In the genomic region with DNA sequence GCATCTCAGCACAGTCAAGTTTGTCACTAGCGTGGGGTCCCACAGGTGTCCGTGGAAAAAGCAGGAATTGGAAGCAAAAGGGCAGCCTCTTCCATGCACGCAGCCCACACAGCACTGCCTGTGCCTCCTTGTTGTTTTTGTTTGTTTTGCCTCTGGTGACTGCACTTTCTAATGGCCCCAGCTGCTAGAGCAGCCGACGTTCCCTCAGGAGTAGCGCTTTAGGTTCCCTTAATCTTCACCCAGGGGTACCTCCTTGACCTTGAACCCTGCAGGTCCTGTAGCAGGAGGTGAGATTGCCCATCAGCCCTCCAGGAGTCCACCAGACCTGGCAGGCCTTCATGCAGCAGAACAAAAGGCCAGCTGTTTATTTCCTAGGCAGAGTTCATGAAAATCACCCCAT, we compare ENCODE assay signal across 34 cellular contexts.
DNase-seq lines count a peak whose midpoint lies in the region; ATAC-seq, FAIRE-seq and TF ChIP-seq lines count a peak whose summit lies in the region.
"Had no signal": no experiment of that assay in that cellular context is flagged by ENCODE, and none has a peak within 500 bp of the region (broad histone marks: within the 10 kb centered on the region; RNA-seq: fewer than 3 reads in every experiment).

No MANE protein-coding gene starts in this region.

- H3K9me3 Mint-ChIP-seq in WTC11, result no peaks in the 10 kb centered on the region
- H3K9me3 Mint-ChIP-seq: activated T-helper 17 cell treated with anti-CD3 and anti-CD28 coated beads, Interleukin-2, amount 50 U/mL, for 72 hours; nephron; stimulated activated naive B cell treated with anti-CD40 and anti-IgM and Interleukin-4, amounts not matched to agents 10 μg/mL and 1 μg/mL and 100 μg/mL, for 72 hours; type B pancreatic cell had no signal

- no peak for TF ChIP-seq CTCF in WTC11 (IDR thresholded peaks at IDR 0.05)
- no peak for TF ChIP-seq CTCF in pancreas (IDR thresholded peaks at IDR 0.05)
- no peak for TF ChIP-seq CTCF in esophagus muscularis mucosa (IDR thresholded peaks at IDR 0.05)

- no peaks in the 10 kb centered on the region for H3K27me3 Mint-ChIP-seq in WTC11 (ENCODE audit: low read depth)
- H3K27me3 Mint-ChIP-seq: stimulated activated naive B cell treated with anti-CD40 and anti-IgM and Interleukin-4, amounts not matched to agents 10 μg/mL and 1 μg/mL and 100 μg/mL, for 72 hours; type B pancreatic cell had no signal

- no peak overlapping the region for H3K4me3 Mint-ChIP-seq in WTC11
- H3K4me3 Mint-ChIP-seq: activated CD4-positive, alpha-beta T cell treated with anti-CD3 and anti-CD28 coated beads for 36 hours; activated CD8-positive, alpha-beta T cell treated with anti-CD3 and anti-CD28 coated beads, Interleukin-2, amount 10 ng/mL, durations not matched to agents 7 days and 5 days; activated T-helper 17 cell treated with anti-CD3 and anti-CD28 coated beads, Interleukin-2, amount 50 U/mL, for 72 hours; CD14-positive monocyte; memory B cell; nephron; stimulated activated naive B cell treated with anti-CD40 and anti-IgM and Interleukin-4, amounts not matched to agents 10 μg/mL and 1 μg/mL and 100 μg/mL, for 72 hours; type B pancreatic cell had no signal

- H3K9me3 ChIP-seq in pancreas (no peaks in the 10 kb centered on the region), esophagus muscularis mucosa (no peaks in the 10 kb centered on the region)
- H3K9me3 ChIP-seq: body of pancreas had no signal

- TF ChIP-seq EP300 in esophagus muscularis mucosa (IDR thresholded peaks at IDR 0.05), result no peak

- intact Hi-C loops in pancreas (cut with DNase I), result no loop called here
- intact Hi-C loops in esophagus muscularis mucosa (cut with DNase I), result no loop called here

- TF ChIP-seq POLR2A in esophagus muscularis mucosa (IDR thresholded peaks at IDR 0.05; ENCODE audit: low read depth), result no peak

- no peak for FAIRE-seq in pancreas (lab: Jason Lieb, UNC)
- FAIRE-seq: HTR-8/SVneo, K562, RCC 7860, small intestine had no signal

- H3K27ac Mint-ChIP-seq in WTC11, result peak overlapping the region; percentile 21; the same call in 1 of the 2 replicates
- H3K27ac Mint-ChIP-seq: activated CD4-positive, alpha-beta T cell treated with anti-CD3 and anti-CD28 coated beads for 36 hours; activated CD8-positive, alpha-beta T cell treated with anti-CD3 and anti-CD28 coated beads, Interleukin-2, amount 10 ng/mL, durations not matched to agents 7 days and 5 days; activated T-helper 17 cell treated with anti-CD3 and anti-CD28 coated beads, Interleukin-2, amount 50 U/mL, for 72 hours; CD14-positive monocyte; memory B cell; nephron; stimulated activated naive B cell treated with anti-CD40 and anti-IgM and Interleukin-4, amounts not matched to agents 10 μg/mL and 1 μg/mL and 100 μg/mL, for 72 hours; type B pancreatic cell had no signal

- no peak overlapping the region for H3K4me3 ChIP-seq in pancreas
- H3K4me3 ChIP-seq in esophagus muscularis mucosa, result no peak overlapping the region
- H3K4me3 ChIP-seq: body of pancreas, dorsolateral prefrontal cortex, GM23248, hepatocyte, K562 had no signal

- 43 to 48% methylated on average over 6 of the region's 6 CpGs for WGBS in pancreas, 2 donors
- 73% methylated on average over 6 of the region's 6 CpGs for WGBS in esophagus muscularis mucosa

- ATAC-seq in WTC11, result no peak
- ATAC-seq in pancreas, result peak in 3 of 4 donors; percentile 22 to 50 (median 43)
- no peak for ATAC-seq in HG02870 (IDR thresholded peaks at IDR 0.05; ENCODE audit: unreplicated experiment)
- ATAC-seq: activated CD4-positive, alpha-beta T cell treated with anti-CD3 and anti-CD28 coated beads for 36 hours; activated CD8-positive, alpha-beta T cell treated with anti-CD3 and anti-CD28 coated beads, Interleukin-2, amount 10 ng/mL, durations not matched to agents 7 days and 5 days; activated T-helper 17 cell treated with anti-CD3 and anti-CD28 coated beads, Interleukin-2, amount 50 U/mL, for 72 hours; body of pancreas; K562; left colon; stimulated activated naive B cell treated with anti-CD40 and anti-IgM and Interleukin-4, amounts not matched to agents 10 μg/mL and 1 μg/mL and 100 μg/mL, for 72 hours had no signal

- CTCF ChIA-PET in WTC11 (lab: Charles Lee), result no interaction called here

- H3K4me1 Mint-ChIP-seq in WTC11, result peaks cover 5% of the 10 kb centered on the region
- H3K4me1 Mint-ChIP-seq: activated CD4-positive, alpha-beta T cell treated with anti-CD3 and anti-CD28 coated beads for 36 hours; activated T-helper 17 cell treated with anti-CD3 and anti-CD28 coated beads, Interleukin-2, amount 50 U/mL, for 72 hours; CD14-positive monocyte; nephron had no signal

- POLR2A ChIA-PET in WTC11 (lab: Charles Lee), result interaction anchor here (0.7 kb wide), 1 partner anchor 84 kb away, joined by 3 read pairs; no protein-coding TSS in a partner anchor

- H3K36me3 Mint-ChIP-seq in WTC11, result no peaks in the 10 kb centered on the region
- H3K36me3 Mint-ChIP-seq: CD14-positive monocyte; memory B cell; stimulated activated naive B cell treated with anti-CD40 and anti-IgM and Interleukin-4, amounts not matched to agents 10 μg/mL and 1 μg/mL and 100 μg/mL, for 72 hours; type B pancreatic cell had no signal

- H3K36me3 ChIP-seq in pancreas, result no peaks in the 10 kb centered on the region
- no peaks in the 10 kb centered on the region for H3K36me3 ChIP-seq in esophagus muscularis mucosa

- DNase-seq in NCI-H510A treated with DMSO at 0.1 percent for 48 hours (lab: John Stamatoyannopoulos, UW) (peak; percentile 7), NCI-H510A (lab: John Stamatoyannopoulos, UW) (no peak), NCI-H1092 (lab: John Stamatoyannopoulos, UW) (peak; percentile 1), WTC11 (ENCODE audit: low spot score) (no peak), pancreas (no peak), germinal center (ENCODE audit: low spot score) (no peak), esophagus muscularis mucosa (ENCODE audit: extremely low spot score) (no peak)
- DNase-seq: activated CD4-positive, alpha-beta T cell treated with anti-CD3 and anti-CD28 coated beads for 36 hours; activated CD8-positive, alpha-beta T cell treated with anti-CD3 and anti-CD28 coated beads, Interleukin-2, amount 10 ng/mL, durations not matched to agents 7 days and 5 days; activated naive CD4-positive, alpha-beta T cell treated with anti-CD3 and anti-CD28 coated beads, Interleukin-2, amount 50 U/mL, for 16 hours; cerebellar nuclear complex; DMS79 treated with DMSO at 0.1 percent for 48 hours; dorsolateral prefrontal cortex; foreskin melanocyte; GF-D8; GM23248; left colon; NCI-H1048; NCI-H2029 treated with DMSO at 0.1 percent for 48 hours; small intestine; stimulated activated naive B cell treated with anti-CD40 and anti-IgM and Interleukin-4, amounts not matched to agents 10 μg/mL and 1 μg/mL and 100 μg/mL, for 72 hours; substantia nigra; SW 1271 had no signal

- no peak overlapping the region for H3K27ac ChIP-seq in pancreas
- H3K27ac ChIP-seq in esophagus muscularis mucosa (replicated peaks in 1 of 4), result no peak overlapping the region
- H3K27ac ChIP-seq: body of pancreas, dorsolateral prefrontal cortex, GM23248, hepatocyte had no signal

- H3K4me1 ChIP-seq in pancreas, result peaks cover 0 to 8% (median 7%) of the 10 kb centered on the region in 3 donors
- peaks cover 11 to 68% (median 34%) of the 10 kb centered on the region in 4 donors for H3K4me1 ChIP-seq in esophagus muscularis mucosa

- H3K27me3 ChIP-seq in pancreas (no peaks in the 10 kb centered on the region), esophagus muscularis mucosa (no peaks in the 10 kb centered on the region)
- H3K27me3 ChIP-seq: body of pancreas, dorsolateral prefrontal cortex, hepatocyte had no signal

TF ChIP-seq in WTC11, 78 proteins besides CTCF, POLR2A, EP300 and RAD21:
- TF ChIP-seq SMAD3 (CRISPR knock-in tag; IDR thresholded peaks at IDR 0.05; ENCODE audit: borderline replicate concordance), result no peak
- TF ChIP-seq JUN (CRISPR knock-in tag; IDR thresholded peaks at IDR 0.05), result no peak
- TF ChIP-seq MXD4 (CRISPR knock-in tag; IDR thresholded peaks at IDR 0.05; ENCODE audit: borderline replicate concordance), result no peak
- TF ChIP-seq, protein P1, sequence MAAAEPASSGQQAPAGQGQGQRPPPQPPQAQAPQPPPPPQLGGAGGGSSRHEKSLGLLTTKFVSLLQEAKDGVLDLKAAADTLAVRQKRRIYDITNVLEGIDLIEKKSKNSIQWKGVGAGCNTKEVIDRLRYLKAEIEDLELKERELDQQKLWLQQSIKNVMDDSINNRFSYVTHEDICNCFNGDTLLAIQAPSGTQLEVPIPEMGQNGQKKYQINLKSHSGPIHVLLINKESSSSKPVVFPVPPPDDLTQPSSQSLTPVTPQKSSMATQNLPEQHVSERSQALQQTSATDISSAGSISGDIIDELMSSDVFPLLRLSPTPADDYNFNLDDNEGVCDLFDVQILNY (CRISPR knock-in tag; IDR thresholded peaks at IDR 0.05), result no peak
- no peak for TF ChIP-seq CREB1 (CRISPR knock-in tag; IDR thresholded peaks at IDR 0.05)
- no peak for TF ChIP-seq RORB (CRISPR knock-in tag; IDR thresholded peaks at IDR 0.05)
- TF ChIP-seq ZNF219 (CRISPR knock-in tag; IDR thresholded peaks at IDR 0.05; ENCODE audit: borderline replicate concordance), result no peak
- TF ChIP-seq, protein P2, sequence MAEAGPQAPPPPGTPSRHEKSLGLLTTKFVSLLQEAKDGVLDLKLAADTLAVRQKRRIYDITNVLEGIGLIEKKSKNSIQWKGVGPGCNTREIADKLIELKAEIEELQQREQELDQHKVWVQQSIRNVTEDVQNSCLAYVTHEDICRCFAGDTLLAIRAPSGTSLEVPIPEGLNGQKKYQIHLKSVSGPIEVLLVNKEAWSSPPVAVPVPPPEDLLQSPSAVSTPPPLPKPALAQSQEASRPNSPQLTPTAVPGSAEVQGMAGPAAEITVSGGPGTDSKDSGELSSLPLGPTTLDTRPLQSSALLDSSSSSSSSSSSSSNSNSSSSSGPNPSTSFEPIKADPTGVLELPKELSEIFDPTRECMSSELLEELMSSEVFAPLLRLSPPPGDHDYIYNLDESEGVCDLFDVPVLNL (CRISPR knock-in tag; IDR thresholded peaks at IDR 0.05; ENCODE audit: borderline replicate concordance, low read depth), result no peak

Comparison
In these comparisons a context has a peak if more than half of its experiments do, and no peak if none do; other contexts are left out.
1. DNase-seq: peak in NCI-H510A treated with DMSO at 0.1 percent for 48 hours (single experiment) and NCI-H1092 (single experiment); none in NCI-H510A (single experiment), WTC11 (single experiment), pancreas (0 of 6), germinal center (single experiment) and esophagus muscularis mucosa (single experiment).
2. ATAC-seq: peak in pancreas (3 of 4); none in WTC11 (single experiment) and HG02870 (single experiment).